ENCODE assay signal across 20 cellular contexts in genomic region chr21:17609681-17610080, GRCh38. TPM values are rescaled to one million over a fixed set of nuclear protein-coding genes. Genes with fewer than 3 reads are reported as not detected.
DNase-seq lines count a peak whose midpoint lies in the region; ATAC-seq and TF ChIP-seq lines count a peak whose summit lies in the region.
"Had no signal": no experiment of that assay in that cellular context is flagged by ENCODE, and none has a peak within 500 bp of the region (broad histone marks: within the 10 kb centered on the region; RNA-seq: fewer than 3 reads in every experiment).

No MANE protein-coding gene starts in this region.

- CTCF ChIA-PET in PC-9 (lab: Charles Lee) = no interaction called here
- CTCF ChIA-PET in WTC11 (lab: Charles Lee) = no interaction called here

- peak overlapping the region; percentile 81; the same call in 1 of the 2 replicates for H3K4me2 ChIP-seq in PC-9

- H3K79me2 ChIP-seq in PC-9 (ENCODE audit: low read depth) = peaks cover 44% of the 10 kb centered on the region

- BruUV-seq in PC-9 (replicated peaks; lab: Mats Ljungman, UMichigan) = no TSS peak

- no peaks in the 10 kb centered on the region for H4K20me1 ChIP-seq in PC-9 (ENCODE audit: insufficient read depth)

- intact Hi-C loops in PC-9 (cut with micrococcal nuclease; ENCODE audit: unreplicated experiment) = loop anchor here (5.0 kb wide), 1 partner anchor 97 kb away; the partner anchor contains the start of gene CXADR

- H3K4me1 Mint-ChIP-seq in activated T-cell treated with anti-CD3 and anti-CD28 coated beads, Interleukin-2, amount 50 U/mL, for 24 hours (ENCODE audit: low read depth) = peaks cover 40% of the 10 kb centered on the region
- peaks cover 30% of the 10 kb centered on the region for H3K4me1 Mint-ChIP-seq in activated T-cell treated with anti-CD3 and anti-CD28 coated beads, Interleukin-2, amount 50 U/mL, for 4 hours (ENCODE audit: low read depth)
- H3K4me1 Mint-ChIP-seq in effector memory CD8-positive, alpha-beta T cell (ENCODE audit: low read depth in 2 of 2) = peaks cover 19 to 23% of the 10 kb centered on the region in 2 donors
- H3K4me1 Mint-ChIP-seq in progenitor cell of endocrine pancreas (ENCODE audit: low read depth) (peaks cover 16% of the 10 kb centered on the region), WTC11 (peaks cover 26% of the 10 kb centered on the region)

- H3K4me1 ChIP-seq in PC-9 (replicated peaks; ENCODE audit: insufficient read depth) = peaks cover 11% of the 10 kb centered on the region

- H3K36me3 Mint-ChIP-seq in activated T-cell treated with anti-CD3 and anti-CD28 coated beads, Interleukin-2, amount 50 U/mL, for 24 hours (ENCODE audit: low read depth) = peaks cover 65% of the 10 kb centered on the region
- peaks cover 19% of the 10 kb centered on the region for H3K36me3 Mint-ChIP-seq in activated T-cell treated with anti-CD3 and anti-CD28 coated beads, Interleukin-2, amount 50 U/mL, for 4 hours (ENCODE audit: insufficient read depth)
- H3K36me3 Mint-ChIP-seq in effector memory CD8-positive, alpha-beta T cell (ENCODE audit: insufficient read depth) = peaks cover 32% of the 10 kb centered on the region
- peaks cover 10% of the 10 kb centered on the region for H3K36me3 Mint-ChIP-seq in progenitor cell of endocrine pancreas (ENCODE audit: insufficient read depth)
- peaks cover 40% of the 10 kb centered on the region for H3K36me3 Mint-ChIP-seq in WTC11

- H3K9me2 ChIP-seq in PC-9 (ENCODE audit: insufficient read depth) = no peaks in the 10 kb centered on the region

- H3K27me3 Mint-ChIP-seq in activated T-cell treated with anti-CD3 and anti-CD28 coated beads, Interleukin-2, amount 50 U/mL, for 24 hours = no peaks in the 10 kb centered on the region
- no peaks in the 10 kb centered on the region for H3K27me3 Mint-ChIP-seq in activated T-cell treated with anti-CD3 and anti-CD28 coated beads, Interleukin-2, amount 50 U/mL, for 4 hours (ENCODE audit: low read depth)
- no peaks in the 10 kb centered on the region for H3K27me3 Mint-ChIP-seq in effector memory CD8-positive, alpha-beta T cell
- H3K27me3 Mint-ChIP-seq in progenitor cell of endocrine pancreas (no peaks in the 10 kb centered on the region), WTC11 (ENCODE audit: low read depth) (peaks cover 14% of the 10 kb centered on the region)
- H3K27me3 Mint-ChIP-seq: CD4-positive, alpha-beta memory T cell had no signal

- no peaks in the 10 kb centered on the region for H3K9me3 ChIP-seq in PC-9 (ENCODE audit: insufficient read depth, low read depth)
- H3K9me3 ChIP-seq: HAP-1, left lung, pancreas, uterus had no signal

- H2AFZ ChIP-seq in PC-9 = no peak overlapping the region

- H3K4me3 ChIP-seq in PC-9 = no peak overlapping the region
- H3K4me3 ChIP-seq: uterus had no signal

- DNase-seq in activated T-cell treated with anti-CD3 and anti-CD28 coated beads, Interleukin-2, amount 50 U/mL, for 24 hours = no peak
- DNase-seq in activated T-cell treated with anti-CD3 and anti-CD28 coated beads, Interleukin-2, amount 50 U/mL, for 4 hours = no peak
- DNase-seq in PC-9 (no peak), progenitor cell of endocrine pancreas (ENCODE audit: low spot score, unreplicated experiment) (no peak), WTC11 (ENCODE audit: low spot score) (no peak)
- no peak for DNase-seq in effector memory CD8-positive, alpha-beta T cell
- DNase-seq: activated naive CD4-positive, alpha-beta T cell treated with anti-CD3 and anti-CD28 coated beads for 36 hours; brain microvascular endothelial cell; CD4-positive, alpha-beta memory T cell; left lung; NCI-H1092; NCI-H2029 treated with DMSO at 0.1 percent for 48 hours; NCI-H446 treated with DMSO at 0.1 percent for 48 hours; pancreas; stimulated activated CD4-positive, alpha-beta T cell treated with anti-CD3 and anti-CD28 coated beads, Interleukin-1b, Interleukin-23, amount 100 ng/mL, for 48 hours; uterus had no signal

- H3K27me3 ChIP-seq in PC-9 (ENCODE audit: insufficient read depth, low read depth) = no peaks in the 10 kb centered on the region
- H3K27me3 ChIP-seq: brain microvascular endothelial cell, left lung, pancreas, uterus had no signal

- POLR2A ChIA-PET in PC-9 (lab: Charles Lee; ENCODE audit: unreplicated experiment) = no interaction called here
- POLR2A ChIA-PET in WTC11 (lab: Charles Lee) = interaction anchor here (0.6 kb wide), 1 partner anchor 82 kb away, joined by 8 read pairs; no protein-coding TSS in a partner anchor

- no peak overlapping the region for H3K27ac Mint-ChIP-seq in activated T-cell treated with anti-CD3 and anti-CD28 coated beads, Interleukin-2, amount 50 U/mL, for 24 hours
- peak overlapping the region in 1 of 2 donors; percentile 97 for H3K27ac Mint-ChIP-seq in effector memory CD8-positive, alpha-beta T cell
- no peak overlapping the region for H3K27ac Mint-ChIP-seq in progenitor cell of endocrine pancreas
- no peak overlapping the region for H3K27ac Mint-ChIP-seq in WTC11
- H3K27ac Mint-ChIP-seq: activated naive CD4-positive, alpha-beta T cell treated with anti-CD3 and anti-CD28 coated beads for 36 hours; dendritic cell treated with granulocyte-macrophage colony-stimulating factor and Interleukin-4, amounts not matched to agents 40 ng/mL and 50 ng/mL, for 4 days had no signal

- 0 out of 2 replicates have a peak, but pooled peaks cover 3% of the 10 kb centered on the region for H3K36me3 ChIP-seq in PC-9 (ENCODE audit: low read depth)
- H3K36me3 ChIP-seq: uterus had no signal

- H3F3A ChIP-seq in PC-9 (ENCODE audit: insufficient read depth, low read depth) = peaks cover 8% of the 10 kb centered on the region; the same call in 1 of the 2 replicates

- no peaks in the 10 kb centered on the region for H3K9me3 Mint-ChIP-seq in activated T-cell treated with anti-CD3 and anti-CD28 coated beads, Interleukin-2, amount 50 U/mL, for 24 hours
- H3K9me3 Mint-ChIP-seq in activated T-cell treated with anti-CD3 and anti-CD28 coated beads, Interleukin-2, amount 50 U/mL, for 4 hours = no peaks in the 10 kb centered on the region
- H3K9me3 Mint-ChIP-seq in effector memory CD8-positive, alpha-beta T cell = no peaks in the 10 kb centered on the region
- H3K9me3 Mint-ChIP-seq in progenitor cell of endocrine pancreas (ENCODE audit: low read depth) (no peaks in the 10 kb centered on the region), WTC11 (peaks cover 6% of the 10 kb centered on the region)
- H3K9me3 Mint-ChIP-seq: activated naive CD4-positive, alpha-beta T cell treated with anti-CD3 and anti-CD28 coated beads for 36 hours; CD4-positive, alpha-beta memory T cell; dendritic cell treated with granulocyte-macrophage colony-stimulating factor and Interleukin-4, amounts not matched to agents 40 ng/mL and 50 ng/mL, for 4 days had no signal

- H3K27ac ChIP-seq in PC-9 = no peak overlapping the region

- H3K4me3 Mint-ChIP-seq in activated T-cell treated with anti-CD3 and anti-CD28 coated beads, Interleukin-2, amount 50 U/mL, for 24 hours = peak overlapping the region; percentile 44
- H3K4me3 Mint-ChIP-seq in activated T-cell treated with anti-CD3 and anti-CD28 coated beads, Interleukin-2, amount 50 U/mL, for 4 hours = no peak overlapping the region
- H3K4me3 Mint-ChIP-seq in effector memory CD8-positive, alpha-beta T cell = peak overlapping the region; percentile 30 to 36
- peak overlapping the region; percentile 50 for H3K4me3 Mint-ChIP-seq in progenitor cell of endocrine pancreas (ENCODE audit: low read depth)
- H3K4me3 Mint-ChIP-seq in WTC11 = no peak overlapping the region
- H3K4me3 Mint-ChIP-seq: activated naive CD4-positive, alpha-beta T cell treated with anti-CD3 and anti-CD28 coated beads for 36 hours; dendritic cell treated with granulocyte-macrophage colony-stimulating factor and Interleukin-4, amounts not matched to agents 40 ng/mL and 50 ng/mL, for 4 days had no signal

- no peak for ATAC-seq in activated T-cell treated with anti-CD3 and anti-CD28 coated beads, Interleukin-2, amount 50 U/mL, for 4 hours
- ATAC-seq in effector memory CD8-positive, alpha-beta T cell (replicated peaks) = no peak
- ATAC-seq in HG03378 (IDR thresholded peaks at IDR 0.05; ENCODE audit: unreplicated experiment) = no peak
- ATAC-seq in GM21390 (IDR thresholded peaks at IDR 0.05; ENCODE audit: unreplicated experiment) = no peak
- no peak for ATAC-seq in WTC11
- ATAC-seq: left lung, pancreas had no signal

- no peak for TF ChIP-seq CTCF in PC-9 (conservative IDR thresholded peaks at IDR 0.05)
- TF ChIP-seq CTCF in progenitor cell of endocrine pancreas (IDR thresholded peaks at IDR 0.05; ENCODE audit: unreplicated experiment) = no peak
- TF ChIP-seq CTCF in WTC11 (IDR thresholded peaks at IDR 0.05) = no peak

TF ChIP-seq in WTC11, 78 proteins besides CTCF, POLR2A, EP300 and RAD21 (continues in another document):
- no peak for TF ChIP-seq ZNF219 (CRISPR knock-in tag; IDR thresholded peaks at IDR 0.05; ENCODE audit: borderline replicate concordance)
- TF ChIP-seq ATF6 (CRISPR knock-in tag; IDR thresholded peaks at IDR 0.05) = no peak

RNA-seq across cellular contexts. Expression of gene BTG3, which starts 3.0 kb away (rescaled TPM):
- 10 to 100 TPM; 32.8 to 38.8 (median 33.0) TPM for total RNA-seq in activated T-cell treated with anti-CD3 and anti-CD28 coated beads, Interleukin-2, amount 50 U/mL, for 4 hours
- total RNA-seq in PC-9 (2021) (21.1 and 24.3 TPM in 2 replicates), progenitor cell of endocrine pancreas (29.0 and 29.8 TPM in 2 replicates), WTC11 (2021) (21.2 to 25.2 TPM (median 23.9 TPM) in 3 replicates)

Comparison
In these comparisons a context has a peak if more than half of its experiments do, and no peak if none do; other contexts are left out.
1. H3K4me3 Mint-ChIP-seq: peak in activated T-cell treated with anti-CD3 and anti-CD28 coated beads, Interleukin-2, amount 50 U/mL, for 24 hours (single experiment), effector memory CD8-positive, alpha-beta T cell (2 of 2) and progenitor cell of endocrine pancreas (single experiment); none in activated T-cell treated with anti-CD3 and anti-CD28 coated beads, Interleukin-2, amount 50 U/mL, for 4 hours (single experiment) and WTC11 (single experiment).